ENCODE assay signal across 9 cellular contexts in the genomic region with DNA sequence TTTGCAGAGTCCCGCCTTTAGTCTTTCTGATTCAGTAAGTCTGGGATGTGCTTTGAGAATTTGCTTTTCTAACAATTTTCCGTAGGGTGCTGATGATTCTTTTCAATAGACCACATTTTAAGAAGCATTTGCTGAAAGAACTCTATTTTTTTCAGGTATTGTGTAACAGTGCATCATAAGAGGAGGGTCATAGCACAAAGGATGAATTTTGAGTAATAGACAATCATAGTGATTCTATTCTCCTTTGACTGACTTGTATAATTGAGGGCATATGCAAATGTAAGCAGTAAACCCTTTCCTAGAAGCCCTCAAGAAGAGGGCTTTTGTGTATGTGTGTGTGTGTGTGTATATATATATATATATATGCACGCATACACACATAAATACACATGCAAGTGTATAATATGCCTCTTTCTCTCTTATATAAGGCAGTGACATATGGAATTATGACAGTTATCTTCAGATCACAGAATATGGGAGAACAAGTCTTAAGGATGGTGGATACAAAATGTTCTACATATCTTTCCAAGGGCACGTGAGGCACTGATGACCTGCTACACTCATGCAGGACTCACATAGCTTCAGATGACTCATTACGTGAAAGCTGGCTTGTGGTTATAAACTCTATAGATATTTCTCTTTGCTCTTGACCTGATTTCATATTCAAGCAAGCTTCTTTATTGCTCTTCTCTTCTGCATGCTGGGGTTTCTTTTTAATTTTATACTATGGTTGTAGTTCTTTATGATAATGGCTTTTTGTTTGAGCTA. TPM values are rescaled to one million over a fixed set of nuclear protein-coding genes. Genes with fewer than 3 reads are reported as not detected.
DNase-seq lines count a peak whose midpoint lies in the region; ATAC-seq, FAIRE-seq and TF ChIP-seq lines count a peak whose summit lies in the region.
"Had no signal": no experiment of that assay in that cellular context is flagged by ENCODE, and none has a peak within 500 bp of the region (broad histone marks: within the 10 kb centered on the region; RNA-seq: fewer than 3 reads in every experiment).

No MANE protein-coding gene starts in this region.

- no peaks in the 10 kb centered on the region for H3K9me1 ChIP-seq in K562 (ENCODE audit: control insufficient read depth, insufficient read depth, low read length)

- in situ Hi-C loops in K562 (cut with MboI): no loop called here

- ATAC-seq in GM21390 (IDR thresholded peaks at IDR 0.05; ENCODE audit: unreplicated experiment) (peak; percentile 90), HG03520 (IDR thresholded peaks at IDR 0.05; ENCODE audit: unreplicated experiment) (peak; percentile 94), K562 (no peak)
- ATAC-seq in stimulated activated naive B cell treated with anti-CD40 and anti-IgM and Interleukin-4, amounts not matched to agents 10 μg/mL and 1 μg/mL and 100 μg/mL, for 72 hours (replicated peaks): peak; percentile 75 to 83

- no peak overlapping the region for H2AFZ ChIP-seq in K562 (ENCODE audit: low read depth, low read length)

- TF ChIP-seq POLR2A in K562 (conservative IDR thresholded peaks at IDR 0.05): no peak

- TF ChIP-seq EP300 in K562 (IDR thresholded peaks at IDR 0.05; ENCODE audit: low read length): no peak

- no peak for FAIRE-seq in K562 (lab: Jason Lieb, UNC)
- FAIRE-seq: endometrium had no signal

- no peaks in the 10 kb centered on the region for H3K27me3 ChIP-seq in K562 (ENCODE audit: control insufficient read depth in 2 of 2, insufficient read depth in 2 of 2, low read length in 2 of 2)

- no peaks in the 10 kb centered on the region for H3K36me3 ChIP-seq in K562 (ENCODE audit: control insufficient read depth, insufficient read depth, low read length)

- no peak overlapping the region for H3K4me3 Mint-ChIP-seq in stimulated activated naive B cell treated with anti-CD40 and anti-IgM and Interleukin-4, amounts not matched to agents 10 μg/mL and 1 μg/mL and 100 μg/mL, for 72 hours

- no peaks in the 10 kb centered on the region for H3K36me3 Mint-ChIP-seq in stimulated activated naive B cell treated with anti-CD40 and anti-IgM and Interleukin-4, amounts not matched to agents 10 μg/mL and 1 μg/mL and 100 μg/mL, for 72 hours

- WGBS in K562 (ENCODE audit: insufficient coverage, low coverage, missing lambda C conversion rate): 45% methylated on average over 5 of the region's 5 CpGs

- POLR2A ChIA-PET in K562 (lab: Yijun Ruan, JAX): interaction anchor here (0.6 to 1.1 kb wide), 2 partner anchors 10 to 1470 kb away, joined by 3 to 5 read pairs; no protein-coding TSS in a partner anchor

- H3K4me3 ChIP-seq in K562: no peak overlapping the region

- no peak overlapping the region for H3K9ac ChIP-seq in K562 (ENCODE audit: insufficient read depth in 1 of 2, low read depth in 2 of 2, low read length in 2 of 2)

- intact Hi-C loops in K562 (cut with micrococcal nuclease): no loop called here

- DNase-seq in EL: peak; percentile 89
- peak in 1 of 4 experiments; percentile 26 for DNase-seq in K562 (ENCODE audit: extremely low read depth in 1 of 4, low spot score in 3 of 4)
- no peak for DNase-seq in stimulated activated naive B cell treated with anti-CD40 and anti-IgM and Interleukin-4, amounts not matched to agents 10 μg/mL and 1 μg/mL and 100 μg/mL, for 72 hours
- DNase-seq in germinal center (ENCODE audit: low spot score): no peak
- DNase-seq in NCI-H1105 (lab: John Stamatoyannopoulos, UW): no peak
- no peak for DNase-seq in GM19240 (ENCODE audit: insufficient read length, low spot score)

- TF ChIP-seq CTCF in K562 (IDR thresholded peaks at IDR 0.05 in 2 of 3, conservative IDR thresholded peaks at IDR 0.05 in 1 of 3; ENCODE audit: insufficient read depth in 2 of 3, low read depth in 1 of 3, low read length in 3 of 3): no peak

- no peaks in the 10 kb centered on the region for H3K9me3 ChIP-seq in K562 (replicated peaks; ENCODE audit: control insufficient read depth, insufficient read depth, low read depth, low read length)

- H3K4me1 ChIP-seq in K562 (replicated peaks in 1 of 2; ENCODE audit: control insufficient read depth in 2 of 2, insufficient read depth in 2 of 2, low read length in 2 of 2): peaks cover 0 to 7% of the 10 kb centered on the region in 2 experiments; a peak in 3 of 5 replicates

- H3K4me2 ChIP-seq in K562 (ENCODE audit: insufficient read depth, low read length): no peak overlapping the region

- no peaks in the 10 kb centered on the region for H3K9me3 Mint-ChIP-seq in stimulated activated naive B cell treated with anti-CD40 and anti-IgM and Interleukin-4, amounts not matched to agents 10 μg/mL and 1 μg/mL and 100 μg/mL, for 72 hours

- no peak for TF ChIP-seq RAD21 in K562 (CRISPR knock-in tag; conservative IDR thresholded peaks at IDR 0.05 in 1 of 2, IDR thresholded peaks at IDR 0.05 in 1 of 2)

- no peak overlapping the region for H3K27ac ChIP-seq in K562 (ENCODE audit: extremely low read depth, low read depth, low read length)

- CTCF ChIA-PET in K562 (lab: Yijun Ruan, JAX; ENCODE audit: low intra/inter-chr PET ratio): no interaction called here

- no TSS peak for BruUV-seq in K562 (replicated peaks; lab: Mats Ljungman, UMichigan)

- no peak overlapping the region for H3K27ac Mint-ChIP-seq in stimulated activated naive B cell treated with anti-CD40 and anti-IgM and Interleukin-4, amounts not matched to agents 10 μg/mL and 1 μg/mL and 100 μg/mL, for 72 hours

- no peaks in the 10 kb centered on the region for H3K27me3 Mint-ChIP-seq in stimulated activated naive B cell treated with anti-CD40 and anti-IgM and Interleukin-4, amounts not matched to agents 10 μg/mL and 1 μg/mL and 100 μg/mL, for 72 hours

- no peaks in the 10 kb centered on the region for H4K20me1 ChIP-seq in K562 (replicated peaks; ENCODE audit: control insufficient read depth, insufficient read depth, low read length)

- peaks cover 7 to 27% of the 10 kb centered on the region in 2 donors for H3K4me1 Mint-ChIP-seq in stimulated activated naive B cell treated with anti-CD40 and anti-IgM and Interleukin-4, amounts not matched to agents 10 μg/mL and 1 μg/mL and 100 μg/mL, for 72 hours

- H3K79me2 ChIP-seq in K562 (ENCODE audit: control insufficient read depth, insufficient read depth, low read length): no peaks in the 10 kb centered on the region

TF ChIP-seq in K562, 482 proteins besides CTCF, POLR2A, EP300 and RAD21 (continues in another document):
- TF ChIP-seq DNMT1 (IDR thresholded peaks at IDR 0.05) (no peak), BHLHE40 (IDR thresholded peaks at IDR 0.05; ENCODE audit: low read length) (peak; percentile 96), JUND (IDR thresholded peaks at IDR 0.05; ENCODE audit: borderline replicate concordance, low read depth, low read length) (peak; percentile 79), JUND (tag; IDR thresholded peaks at IDR 0.05; ENCODE audit: borderline replicate concordance, low read depth, low read length) (peak; percentile 73; the same call in 1 of the 3 replicates), ATF3 (IDR thresholded peaks at IDR 0.05) (peak; percentile 66; the same call in 1 of the 2 replicates), ATF3 (CRISPR knock-in tag; conservative IDR thresholded peaks at IDR 0.05) (no peak), BRCA1 (IDR thresholded peaks at IDR 0.05) (no peak), BRCA1 (CRISPR knock-in tag; IDR thresholded peaks at IDR 0.05) (no peak)

RNA-seq across cellular contexts. Expression of gene PLSCR1, which starts 6.5 kb away (rescaled TPM):
- total RNA-seq in K562 (2011; cell fraction: chromatin; rRNA removed; ENCODE audit: low replicate concordance): 27.2 and 83.9 TPM in 2 replicates
- total RNA-seq in K562 (2011; cell fraction: nucleolus; rRNA removed): 20.2 and 23.2 TPM in 2 replicates
- 47.4 and 70.8 TPM in 2 replicates for total RNA-seq in K562 (2011; cell fraction: nucleoplasm; rRNA removed)
- total RNA-seq in K562 (2014; rRNA removed) (51.1 and 53.9 TPM in 2 replicates), K562 (2014; rRNA removed; fragmentation: Illumina TruSeq; extraction: Trizol) (69.1 and 71.1 TPM in 2 replicates), K562 (2015; rRNA removed; fragmentation: Illumina TruSeq; extraction: Trizol) (66.6 and 75.4 TPM in 2 replicates), K562 (2021) (63.8 and 66.2 TPM in 2 replicates)
- polyA plus RNA-seq in K562 (2011; rRNA removed) (33.5 and 40.6 TPM in 2 replicates), K562 (2014; fragmentation: Illumina TruSeq; extraction: Trizol) (60.9 and 75.5 TPM in 2 replicates), K562 (2014; fragmentation: Nextera tagmentation; extraction: Ambion mirVana) (100 to 1,000 TPM; 115 to 122 TPM), K562 (2014; rRNA removed) (65.0 and 68.3 TPM in 2 replicates)
- polyA plus RNA-seq in K562 (2011; cell fraction: cytosol; rRNA removed): 33.1 and 40.0 TPM in 2 replicates
- 34.5 and 40.6 TPM in 2 replicates for polyA plus RNA-seq in K562 (2011; cell fraction: nucleus; rRNA removed)
- 49.9 and 96.5 TPM in 2 replicates for polyA plus RNA-seq in K562 (2012)
- polyA minus RNA-seq in K562 (2011; rRNA and poly(A)+ RNA removed): 38.6 and 47.3 TPM in 2 replicates
- polyA minus RNA-seq in K562 (2011; cell fraction: cytosol; rRNA and poly(A)+ RNA removed): 15.8 and 24.2 TPM in 2 replicates
- 58.2 and 86.4 TPM in 2 replicates for polyA minus RNA-seq in K562 (2011; cell fraction: nucleus; rRNA and poly(A)+ RNA removed)

RNA-seq across cellular contexts. Expression of gene PLSCR5, which starts 54.2 kb away (rescaled TPM):
- total RNA-seq in K562 (2011; cell fraction: chromatin; rRNA removed; ENCODE audit: low replicate concordance): not detected in 2 replicates
- total RNA-seq in K562 (2011; cell fraction: nucleolus; rRNA removed): not detected in 2 replicates
- total RNA-seq in K562 (2011; cell fraction: nucleoplasm; rRNA removed): not detected in 2 replicates
- total RNA-seq in K562 (2014; rRNA removed): not detected in 2 replicates
- total RNA-seq in K562 (2014; rRNA removed; fragmentation: Illumina TruSeq; extraction: Trizol): not detected in 2 replicates
- total RNA-seq in K562 (2015; rRNA removed; fragmentation: Illumina TruSeq; extraction: Trizol): not detected in 2 replicates
- not detected in 2 replicates for total RNA-seq in K562 (2021)
- polyA plus RNA-seq in K562 (2011; rRNA removed): not detected in 2 replicates
- not detected in 2 replicates for polyA plus RNA-seq in K562 (2011; cell fraction: cytosol; rRNA removed)
- polyA plus RNA-seq in K562 (2011; cell fraction: nucleus; rRNA removed): not detected in 2 replicates
- polyA plus RNA-seq in K562 (2012): not detected in 2 replicates
- polyA plus RNA-seq in K562 (2014; fragmentation: Illumina TruSeq; extraction: Trizol): not detected in 2 replicates
- not detected for polyA plus RNA-seq in K562 (2014; fragmentation: Nextera tagmentation; extraction: Ambion mirVana)
- not detected in 2 replicates for polyA plus RNA-seq in K562 (2014; rRNA removed)
- polyA minus RNA-seq in K562 (2011; rRNA and poly(A)+ RNA removed): not detected in 2 replicates
- not detected in 2 replicates for polyA minus RNA-seq in K562 (2011; cell fraction: cytosol; rRNA and poly(A)+ RNA removed)
- not detected in 2 replicates for polyA minus RNA-seq in K562 (2011; cell fraction: nucleus; rRNA and poly(A)+ RNA removed)
